9 cellular contexts compared by ENCODE assay signal in genomic region chr7:151410405-151411390, GRCh38. TPM values are rescaled to one million over a fixed set of nuclear protein-coding genes. Genes with fewer than 3 reads are reported as not detected.
DNase-seq lines count a peak whose midpoint lies in the region; ATAC-seq and TF ChIP-seq lines count a peak whose summit lies in the region.
"Had no signal": no experiment of that assay in that cellular context is flagged by ENCODE, and none has a peak within 500 bp of the region (broad histone marks: within the 10 kb centered on the region; RNA-seq: fewer than 3 reads in every experiment).

No MANE protein-coding gene starts in this region.

- DNase-seq in GM23338 (ENCODE audit: low spot score) (peak; percentile 86), WTC11 (ENCODE audit: low spot score) (peak; percentile 70), right atrium auricular region (ENCODE audit: low spot score) (no peak), retina (peak; percentile 86), amniotic stem cell (lab: John Stamatoyannopoulos, UW) (no peak), GF-D8 (lab: John Stamatoyannopoulos, UW) (no peak), kidney tubule cell (ENCODE audit: low spot score) (no peak)

- peaks cover 29% of the 10 kb centered on the region for H3K27me3 Mint-ChIP-seq in GM23338 (ENCODE audit: insufficient read depth, low read depth, poor library complexity)
- H3K27me3 Mint-ChIP-seq in WTC11 (ENCODE audit: low read depth), result peaks cover 56% of the 10 kb centered on the region

- H3K4me3 Mint-ChIP-seq in GM23338, result peak overlapping the region; percentile 81
- peak overlapping the region; percentile 73 for H3K4me3 Mint-ChIP-seq in WTC11

- POLR2A ChIA-PET in WTC11 (lab: Charles Lee), result interaction anchor here (1.2 kb wide), 1 partner anchor 30 kb away, joined by 4 read pairs; the partner anchor contains the start of gene CRYGN

- H3K4me1 ChIP-seq in GM23338 (ENCODE audit: insufficient read depth), result peaks cover 26% of the 10 kb centered on the region
- H3K4me1 ChIP-seq in right atrium auricular region, result peaks cover 0 to 17% of the 10 kb centered on the region in 2 donors

- peak overlapping the region; percentile 93 for H3K4me2 ChIP-seq in GM23338

- H3K27me3 ChIP-seq in GM23338 (ENCODE audit: insufficient read depth) (peaks cover 43% of the 10 kb centered on the region), right atrium auricular region (peaks cover 0 to 12% of the 10 kb centered on the region in 2 donors)

- H3K79me2 ChIP-seq in GM23338 (replicated peaks; ENCODE audit: insufficient read depth), result no peaks in the 10 kb centered on the region; the same call in 1 of the 2 replicates

- peaks cover 3% of the 10 kb centered on the region for H4K20me1 ChIP-seq in GM23338 (replicated peaks; ENCODE audit: insufficient read depth)

- H3K27ac Mint-ChIP-seq in GM23338 (no peak overlapping the region), WTC11 (no peak overlapping the region)

- ATAC-seq in GM23338 (peak; percentile 71), WTC11 (peak; percentile 45), HG03520 (IDR thresholded peaks at IDR 0.05; ENCODE audit: unreplicated experiment) (no peak)

- H2AFZ ChIP-seq in GM23338, result peak overlapping the region; percentile 94

- H3K36me3 ChIP-seq in GM23338 (ENCODE audit: insufficient read depth) (no peaks in the 10 kb centered on the region), right atrium auricular region (no peaks in the 10 kb centered on the region)

- peaks cover 4% of the 10 kb centered on the region; the same call in 1 of the 3 replicates for H3K9me3 Mint-ChIP-seq in GM23338
- H3K9me3 Mint-ChIP-seq in WTC11, result no peaks in the 10 kb centered on the region

- no peak overlapping the region for H3K27ac ChIP-seq in GM23338 (ENCODE audit: low read depth)
- H3K27ac ChIP-seq in right atrium auricular region, result no peak overlapping the region

- no peaks in the 10 kb centered on the region for H3K9me3 ChIP-seq in right atrium auricular region

- H3K9me2 ChIP-seq in GM23338 (ENCODE audit: insufficient read depth), result no peaks in the 10 kb centered on the region

- TF ChIP-seq CTCF in GM23338 (conservative IDR thresholded peaks at IDR 0.05; ENCODE audit: low read depth in 2 of 2), result no peak
- TF ChIP-seq CTCF in WTC11 (IDR thresholded peaks at IDR 0.05), result no peak
- TF ChIP-seq CTCF in right atrium auricular region (IDR thresholded peaks at IDR 0.05), result no peak

- H3K4me1 Mint-ChIP-seq in GM23338 (peaks cover 27% of the 10 kb centered on the region), WTC11 (peaks cover 32% of the 10 kb centered on the region)

- CTCF ChIA-PET in WTC11 (lab: Charles Lee), result interaction anchor here (1.1 to 3.2 kb wide), 7 partner anchors 12 to 349 kb away, joined by 3 to 22 read pairs (median 6); partner anchors contain the start of gene CRYGN

- H3K4me3 ChIP-seq in GM23338 (peak overlapping the region; percentile 92), right atrium auricular region (peak overlapping the region; percentile 44 to 48)

- H3K36me3 Mint-ChIP-seq in GM23338 (ENCODE audit: low read depth), result no peaks in the 10 kb centered on the region; the same call in 2 of the 3 replicates
- H3K36me3 Mint-ChIP-seq in WTC11, result no peaks in the 10 kb centered on the region

- peaks cover 4% of the 10 kb centered on the region; the same call in 1 of the 2 replicates for H3F3A ChIP-seq in GM23338 (replicated peaks; ENCODE audit: low read depth)

TF ChIP-seq in GM23338, 12 proteins besides CTCF, POLR2A, EP300 and RAD21:
- no peak for TF ChIP-seq JUNB (IDR thresholded peaks at IDR 0.05; ENCODE audit: unreplicated experiment)
- TF ChIP-seq POLR2AphosphoS5 (IDR thresholded peaks at IDR 0.05; ENCODE audit: low read depth), result peak; percentile 20; the same call in 1 of the 2 replicates

TF ChIP-seq in WTC11, 78 proteins besides CTCF, POLR2A, EP300 and RAD21 (continues in another document):
- TF ChIP-seq USF2 (CRISPR knock-in tag; IDR thresholded peaks at IDR 0.05) (0 out of 2 replicates have a peak, but pooled peaks have one; percentile 12), ZBTB21 (CRISPR knock-in tag; IDR thresholded peaks at IDR 0.05; ENCODE audit: borderline replicate concordance) (0 out of 2 replicates have a peak, but pooled peaks have one; percentile 21), TCF7 (CRISPR knock-in tag; IDR thresholded peaks at IDR 0.05; ENCODE audit: low read depth) (no peak), FOXP4 (CRISPR knock-in tag; IDR thresholded peaks at IDR 0.05) (0 out of 2 replicates have a peak, but pooled peaks have one; percentile 39), ZBTB43 (CRISPR knock-in tag; IDR thresholded peaks at IDR 0.05) (no peak), PRRX2 (CRISPR knock-in tag; IDR thresholded peaks at IDR 0.05) (no peak), ZNF671 (CRISPR knock-in tag; IDR thresholded peaks at IDR 0.05) (no peak), FOXK1 (CRISPR knock-in tag; IDR thresholded peaks at IDR 0.05) (peak; percentile 25; the same call in 1 of the 2 replicates), JAZF1 (CRISPR knock-in tag; IDR thresholded peaks at IDR 0.05) (no peak), AR (CRISPR knock-in tag; IDR thresholded peaks at IDR 0.05) (no peak), ESRRA (CRISPR knock-in tag; IDR thresholded peaks at IDR 0.05; ENCODE audit: borderline replicate concordance) (0 out of 2 replicates have a peak, but pooled peaks have one; percentile 22), OVOL2 (CRISPR knock-in tag; IDR thresholded peaks at IDR 0.05; ENCODE audit: borderline replicate concordance) (no peak), IRF1 (CRISPR knock-in tag; IDR thresholded peaks at IDR 0.05) (no peak), ETV6 (CRISPR knock-in tag; IDR thresholded peaks at IDR 0.05) (peak; percentile 44; the same call in 1 of the 2 replicates)

RNA-seq across cellular contexts. Expression of gene WDR86, which starts 0.9 kb away (rescaled TPM):
- 29.0 and 59.1 TPM in 2 replicates for total RNA-seq in GM23338 (2014; rRNA removed; shearing (Covaris generic))
- 7.1 and 9.1 TPM in 2 replicates for polyA plus RNA-seq in GM23338 (2016; fragmentation: Nextera tagmentation; extraction: Ambion mirVana)
- total RNA-seq in WTC11 (2021) (24.4 to 32.4 TPM (median 30.7 TPM) in 3 replicates), right atrium auricular region (1 to 10 TPM in 1 of 2 donors, under 1 TPM in 1; 0.33 to 1.6 TPM)
- polyA plus RNA-seq: keratinocyte had no signal

RNA-seq across cellular contexts. Expression of gene CRYGN, which starts 29.2 kb away (rescaled TPM):
- total RNA-seq in GM23338 (2014; rRNA removed; shearing (Covaris generic)), result 0.59 and 1.1 TPM in 2 replicates
- 1.4 and 1.5 TPM in 2 replicates for polyA plus RNA-seq in GM23338 (2016; fragmentation: Nextera tagmentation; extraction: Ambion mirVana)
- 1.0 to 1.6 TPM (median 1.5 TPM) in 3 replicates for total RNA-seq in WTC11 (2021)
- under 1 TPM in 1 of 2 donors, not detected in 1; 0.90 TPM for total RNA-seq in right atrium auricular region
- polyA plus RNA-seq: keratinocyte had no signal

Comparison
In these comparisons a context has a peak if more than half of its experiments do, and no peak if none do; other contexts are left out.
1. DNase-seq: peak in GM23338 (single experiment), WTC11 (single experiment) and retina (single experiment); none in right atrium auricular region (single experiment), amniotic stem cell (single experiment), GF-D8 (single experiment) and kidney tubule cell (single experiment).